In genomic region chr5:94911285-94911684, GRCh38 we compare ENCODE assay signal across 21 cellular contexts.
"Had no signal": no experiment of that assay in that cellular context is flagged by ENCODE, and none has a peak within 500 bp of the region (broad histone marks: within the 10 kb centered on the region; RNA-seq: fewer than 3 reads in every experiment).

No MANE protein-coding gene starts in this region.

- H3K36me3 Mint-ChIP-seq: mesothelial cell of epicardium; naive B cell; natural killer cell treated with Interleukin-12 subunit alpha and Interleukin-12 subunit beta and Interleukin-15 and Interleukin-18, amount 100 ng/mL, for 72 hours; neural progenitor cell; stimulated activated naive B cell treated with anti-CD40 and anti-IgM and Interleukin-4, amounts not matched to agents 10 μg/mL and 1 μg/mL and 100 μg/mL, for 72 hours had no signal

- FAIRE-seq: endometrium, frontal cortex, kidney, small intestine had no signal

- H3K9me3 Mint-ChIP-seq: effector memory CD8-positive, alpha-beta T cell; mesothelial cell of epicardium; natural killer cell treated with Interleukin-12 subunit alpha and Interleukin-12 subunit beta and Interleukin-15 and Interleukin-18, amount 100 ng/mL, for 72 hours; neural progenitor cell; stimulated activated naive B cell treated with anti-CD40 and anti-IgM and Interleukin-4, amounts not matched to agents 10 μg/mL and 1 μg/mL and 100 μg/mL, for 72 hours; stimulated activated naive CD8-positive, alpha-beta T cell treated with anti-CD3 and anti-CD28 coated beads, Interleukin-15, Interleukin-2, amounts not matched to agents 100 ng/mL and 50 ng/mL, for 24 hours had no signal

- H3K4me1 Mint-ChIP-seq: neural progenitor cell; stimulated activated naive B cell treated with anti-CD40 and anti-IgM and Interleukin-4, amounts not matched to agents 10 μg/mL and 1 μg/mL and 100 μg/mL, for 72 hours had no signal

- H3K27ac Mint-ChIP-seq: effector memory CD8-positive, alpha-beta T cell; mesothelial cell of epicardium; naive B cell; natural killer cell treated with Interleukin-12 subunit alpha and Interleukin-12 subunit beta and Interleukin-15 and Interleukin-18, amount 100 ng/mL, for 72 hours; neural progenitor cell; progenitor cell of endocrine pancreas; stimulated activated naive B cell treated with anti-CD40 and anti-IgM and Interleukin-4, amounts not matched to agents 10 μg/mL and 1 μg/mL and 100 μg/mL, for 72 hours; stimulated activated naive CD8-positive, alpha-beta T cell treated with anti-CD3 and anti-CD28 coated beads, Interleukin-15, Interleukin-2, amounts not matched to agents 100 ng/mL and 50 ng/mL, for 24 hours had no signal

- H3K4me3 Mint-ChIP-seq: effector memory CD8-positive, alpha-beta T cell; mesothelial cell of epicardium; naive B cell; natural killer cell treated with Interleukin-12 subunit alpha and Interleukin-12 subunit beta and Interleukin-15 and Interleukin-18, amount 100 ng/mL, for 72 hours; neural progenitor cell; stimulated activated naive B cell treated with anti-CD40 and anti-IgM and Interleukin-4, amounts not matched to agents 10 μg/mL and 1 μg/mL and 100 μg/mL, for 72 hours; stimulated activated naive CD8-positive, alpha-beta T cell treated with anti-CD3 and anti-CD28 coated beads, Interleukin-15, Interleukin-2, amounts not matched to agents 100 ng/mL and 50 ng/mL, for 24 hours had no signal

- H3K27me3 Mint-ChIP-seq: naive B cell; progenitor cell of endocrine pancreas; stimulated activated naive B cell treated with anti-CD40 and anti-IgM and Interleukin-4, amounts not matched to agents 10 μg/mL and 1 μg/mL and 100 μg/mL, for 72 hours; stimulated activated naive CD8-positive, alpha-beta T cell treated with anti-CD3 and anti-CD28 coated beads, Interleukin-15, Interleukin-2, amounts not matched to agents 100 ng/mL and 50 ng/mL, for 24 hours had no signal

- DNase-seq: cortex of kidney; effector memory CD8-positive, alpha-beta T cell; kidney; mesenchymal stem cell; mucosa of descending colon; naive B cell; right lobe of liver; small intestine; stimulated activated CD4-positive, alpha-beta T cell treated with anti-CD3 and anti-CD28 coated beads, Interleukin-15, amount 100 ng/mL, for 24 hours; stimulated activated CD4-positive, alpha-beta T cell treated with anti-CD3 and anti-CD28 coated beads, Interleukin-2, amount 100 ng/mL, for 48 hours; stimulated activated naive B cell treated with anti-CD40 and anti-IgM and Interleukin-4, amounts not matched to agents 10 μg/mL and 1 μg/mL and 100 μg/mL, for 72 hours; upper lobe of right lung; uterus had no signal

- ATAC-seq: effector memory CD8-positive, alpha-beta T cell; left lobe of liver; mucosa of descending colon; natural killer cell treated with Interleukin-12 subunit alpha and Interleukin-12 subunit beta and Interleukin-15 and Interleukin-18, amount 100 ng/mL, for 72 hours; right lobe of liver; stimulated activated naive B cell treated with anti-CD40 and anti-IgM and Interleukin-4, amounts not matched to agents 10 μg/mL and 1 μg/mL and 100 μg/mL, for 72 hours; upper lobe of right lung had no signal
